Comparison of ENCODE assay signal across 10 cellular contexts in genomic region chr6:110689275-110689935, GRCh38.
DNase-seq lines count a peak whose midpoint lies in the region; ATAC-seq, FAIRE-seq and TF ChIP-seq lines count a peak whose summit lies in the region.
"Had no signal": no experiment of that assay in that cellular context is flagged by ENCODE, and none has a peak within 500 bp of the region (broad histone marks: within the 10 kb centered on the region; RNA-seq: fewer than 3 reads in every experiment).

No MANE protein-coding gene starts in this region.

- in situ Hi-C loops in Caki2 (cut with HindIII; ENCODE audit: low pct_unique_long_range_greater_than_20kb, low sequenced_read_pairs) (no loop called here), GM12878 (cut with MboI) (no loop called here)

- 83% methylated on average over 6 of the region's 6 CpGs for WGBS in GM12878 (ENCODE audit: insufficient coverage, insufficient replicate concordance, low lambda C conversion rate, missing lambda C conversion rate)
- WGBS in neuronal stem cell (ENCODE audit: extremely low coverage in 2 of 2, insufficient read length in 2 of 2, insufficient replicate concordance in 1 of 2), 2 donors = no CpG with 5 or more reads among the region's 6 CpGs
- 84 to 92% (median 86%) methylated on average over 6 of the region's 6 CpGs for whole genome bisulfite sequencing in spleen, 5 donors

- no peak overlapping the region for H2BK120ac ChIP-seq in neuronal stem cell (ENCODE audit: low read depth, low read length)

- no peaks in the 10 kb centered on the region; the same call in 1 of the 2 replicates for H3K79me2 ChIP-seq in GM12878 (ENCODE audit: control insufficient read depth, insufficient read depth, low read length)

- no peak for TF ChIP-seq EP300 in GM12878 (IDR thresholded peaks at IDR 0.05; ENCODE audit: borderline replicate concordance in 1 of 2, control insufficient read depth in 1 of 2, low read depth in 2 of 2, low read length in 2 of 2)

- H3K4me2 ChIP-seq in GM12878 (ENCODE audit: control insufficient read depth, insufficient read depth) = no peak overlapping the region
- no peak overlapping the region for H3K4me2 ChIP-seq in neuronal stem cell (ENCODE audit: insufficient read depth, low read length, poor library complexity, severe bottlenecking)

- no peak for FAIRE-seq in GM12878 (lab: Jason Lieb, UNC)
- no peak for FAIRE-seq in GM12891 (lab: Jason Lieb, UNC)
- FAIRE-seq: GM18507 had no signal

- no peak overlapping the region for H2AK5ac ChIP-seq in neuronal stem cell (ENCODE audit: low read depth, low read length)

- no peaks in the 10 kb centered on the region for H3K79me1 ChIP-seq in neuronal stem cell (ENCODE audit: low read depth, low read length)

- TF ChIP-seq POLR2A in GM12878 (IDR thresholded peaks at IDR 0.05; ENCODE audit: low read depth, low read length) = no peak
- no peak for TF ChIP-seq POLR2A in GM12891 (IDR thresholded peaks at IDR 0.05; ENCODE audit: low read depth, low read length)
- no peak for TF ChIP-seq POLR2A in spleen (IDR thresholded peaks at IDR 0.05)

- no peak overlapping the region for H2BK12ac ChIP-seq in neuronal stem cell (ENCODE audit: low read length)

- CTCF ChIA-PET in GM12878 (lab: Yijun Ruan, JAX) = interaction anchor here (1.2 kb wide), 1 partner anchor 193 kb away, joined by 3 read pairs; no protein-coding TSS in a partner anchor

- H3K9ac ChIP-seq in GM12878 (ENCODE audit: control insufficient read depth, insufficient read depth, low read length) (no peak overlapping the region), neuronal stem cell (ENCODE audit: low read depth, low read length, poor library complexity) (peak overlapping the region; percentile 68)

- TF ChIP-seq RAD21 in GM12878 (IDR thresholded peaks at IDR 0.05; ENCODE audit: insufficient read depth, low read depth, low read length) = no peak

- H3K36me3 ChIP-seq in GM12878 (ENCODE audit: control insufficient read depth in 2 of 2, insufficient read depth in 2 of 2, low read length in 1 of 2) (no peaks in the 10 kb centered on the region), neuronal stem cell (replicated peaks in 1 of 2; ENCODE audit: control insufficient read depth in 2 of 2, insufficient read depth in 2 of 2, low read length in 2 of 2) (peaks cover 0 to 3% of the 10 kb centered on the region in 2 donors), spleen (peaks cover 0 to 9% (median 0%) of the 10 kb centered on the region in 6 donors)

- RAD21 ChIA-PET in GM12878 (lab: Charles Lee; ENCODE audit: unreplicated experiment) = no interaction called here

- H2BK5ac ChIP-seq in neuronal stem cell (ENCODE audit: low read length) = no peak overlapping the region

- H2AFZ ChIP-seq in GM12878 (ENCODE audit: control insufficient read depth, low read depth, low read length) = no peak overlapping the region
- H2AFZ ChIP-seq in neuronal stem cell (ENCODE audit: low read length) = no peak overlapping the region

- H3K27ac ChIP-seq in GM12878 (ENCODE audit: control insufficient read depth, insufficient read depth) (no peak overlapping the region), neuronal stem cell (replicated peaks; ENCODE audit: low read length) (no peak overlapping the region), spleen (peak overlapping the region in 1 of 8 donors; percentile 34)
- H3K27ac ChIP-seq: body of pancreas had no signal

- H3K4me1 ChIP-seq in GM12878 (ENCODE audit: control insufficient read depth, insufficient read depth, low read length) (no peaks in the 10 kb centered on the region), neuronal stem cell (ENCODE audit: control insufficient read depth in 2 of 2, insufficient read depth in 1 of 2, low read depth in 1 of 2, low read length in 2 of 2) (peaks cover 0 to 2% of the 10 kb centered on the region in 2 donors), spleen (peaks cover 7 to 44% (median 32%) of the 10 kb centered on the region in 6 donors)
- H3K4me1 ChIP-seq: body of pancreas had no signal

- intact Hi-C loops in GM12878 (cut with micrococcal nuclease; ENCODE audit: unreplicated experiment) = no loop called here
- intact Hi-C loops in spleen (cut with DNase I; ENCODE audit: low total_unique reads) = loop anchor here (10.0 kb wide), 1 partner anchor 125 kb away; the partner anchor contains the start of gene CDK19

- DNase-seq in Caki2 (ENCODE audit: low read depth) = peak; percentile 8
- peak; percentile 38 for DNase-seq in NCI-H146 (lab: John Stamatoyannopoulos, UW)
- DNase-seq in GM12878 (ENCODE audit: low read depth, low spot score) = no peak
- no peak for DNase-seq in neuronal stem cell (ENCODE audit: low spot score)
- DNase-seq in GM12891 (ENCODE audit: insufficient read length, low spot score) = no peak
- no peak for DNase-seq in spleen
- DNase-seq: activated T-cell treated with anti-CD3 and anti-CD28 coated beads, Interleukin-2, amount 50 U/mL, for 1 hour; body of pancreas had no signal

- no peak overlapping the region for H4K91ac ChIP-seq in neuronal stem cell (ENCODE audit: low read depth, low read length, poor library complexity)

- H2BK15ac ChIP-seq in neuronal stem cell (ENCODE audit: low read length) = no peak overlapping the region

- H3K4ac ChIP-seq in neuronal stem cell (ENCODE audit: low read length) = no peak overlapping the region

- H4K8ac ChIP-seq in neuronal stem cell (ENCODE audit: low read depth, low read length) = no peak overlapping the region

- H3K4me3 ChIP-seq in GM12878 (no peak overlapping the region), neuronal stem cell (ENCODE audit: low read length in 2 of 2) (no peak overlapping the region), spleen (no peak overlapping the region)
- H3K4me3 ChIP-seq: body of pancreas had no signal

- H3K9me3 ChIP-seq in GM12878 (replicated peaks; ENCODE audit: control insufficient read depth, insufficient read depth, low read length) = no peaks in the 10 kb centered on the region
- no peaks in the 10 kb centered on the region for H3K9me3 ChIP-seq in neuronal stem cell (replicated peaks in 1 of 2; ENCODE audit: control insufficient read depth in 2 of 2, insufficient read depth in 1 of 2, low read depth in 1 of 2, low read length in 2 of 2)
- peaks cover 0 to 4% (median 0%) of the 10 kb centered on the region in 8 donors for H3K9me3 ChIP-seq in spleen
- H3K9me3 ChIP-seq: body of pancreas had no signal

- no peak overlapping the region for H3K18ac ChIP-seq in neuronal stem cell (ENCODE audit: low read length)

- H4K20me1 ChIP-seq in GM12878 (ENCODE audit: control insufficient read depth, insufficient read depth) = no peaks in the 10 kb centered on the region

- TF ChIP-seq CTCF in GM12878 (IDR thresholded peaks at IDR 0.05 in 2 of 3, conservative IDR thresholded peaks at IDR 0.05 in 1 of 3; ENCODE audit: control insufficient read depth in 2 of 3, extremely low read depth in 1 of 3, insufficient read depth in 1 of 3, low read depth in 3 of 3, low read length in 3 of 3) = no peak
- no peak for TF ChIP-seq CTCF in spleen (IDR thresholded peaks at IDR 0.05 in 8 of 11, conservative IDR thresholded peaks at IDR 0.05 in 3 of 11)

- no peak overlapping the region for H3K14ac ChIP-seq in neuronal stem cell (ENCODE audit: low read length)

- H3K23ac ChIP-seq in neuronal stem cell (ENCODE audit: low read depth, low read length, poor library complexity) = no peak overlapping the region

- no peaks in the 10 kb centered on the region for H3K27me3 ChIP-seq in GM12878 (replicated peaks in 1 of 2; ENCODE audit: control insufficient read depth in 2 of 2, insufficient read depth in 2 of 2, low read length in 1 of 2)
- no peaks in the 10 kb centered on the region for H3K27me3 ChIP-seq in neuronal stem cell (ENCODE audit: control insufficient read depth in 3 of 3, insufficient read depth in 3 of 3, low read depth in 1 of 3, low read length in 3 of 3)
- H3K27me3 ChIP-seq in spleen (replicated peaks in 1 of 7) = no peaks in the 10 kb centered on the region
- H3K27me3 ChIP-seq: body of pancreas had no signal

- POLR2A ChIA-PET in GM12878 (lab: Charles Lee) = interaction anchor here (0.6 to 1.5 kb wide), 2 partner anchors 189 to 260 kb away, joined by 3 to 5 read pairs; no protein-coding TSS in a partner anchor

- peak; percentile 20; the same call in 2 of the 3 replicates for ATAC-seq in GM12878
- no peak for ATAC-seq in GM21576 (IDR thresholded peaks at IDR 0.05; ENCODE audit: unreplicated experiment)
- ATAC-seq: body of pancreas had no signal

- no TSS peak for BruUV-seq in GM12878 (replicated peaks; lab: Mats Ljungman, UMichigan)

- SMC1A ChIA-PET in GM12878 (lab: Charles Lee; ENCODE audit: uncharacterized antibody, unreplicated experiment) = interaction anchor here (1.2 kb wide), 1 partner anchor 29 kb away, joined by 3 read pairs; no protein-coding TSS in a partner anchor

TF ChIP-seq in GM12878, 131 proteins besides CTCF, POLR2A, EP300 and RAD21 (continues in another document):
- no peak for TF ChIP-seq ZSCAN29 (IDR thresholded peaks at IDR 0.05)
- TF ChIP-seq ZNF384 (IDR thresholded peaks at IDR 0.05; ENCODE audit: borderline replicate concordance, low read depth, low read length) = no peak
- no peak for TF ChIP-seq GABPA (IDR thresholded peaks at IDR 0.05; ENCODE audit: low read depth)
- no peak for TF ChIP-seq SIX5 (IDR thresholded peaks at IDR 0.05; ENCODE audit: low read depth, low read length, severe bottlenecking)
- TF ChIP-seq ZNF622 (IDR thresholded peaks at IDR 0.05) = no peak

TF ChIP-seq in GM12891, 5 proteins besides CTCF, POLR2A, EP300 and RAD21:
- TF ChIP-seq POU2F2 (IDR thresholded peaks at IDR 0.05; ENCODE audit: low read depth, low read length) (no peak), TAF1 (IDR thresholded peaks at IDR 0.05; ENCODE audit: low read depth, low read length) (no peak), SPI1 (IDR thresholded peaks at IDR 0.05; ENCODE audit: low read depth, low read length) (no peak), POLR2AphosphoS5 (IDR thresholded peaks at IDR 0.05; ENCODE audit: low read depth, low read length) (no peak), PAX5 (IDR thresholded peaks at IDR 0.05; ENCODE audit: insufficient read depth, low read length, severe bottlenecking) (no peak)

Comparison
In these comparisons a context has a peak if more than half of its experiments do, and no peak if none do; other contexts are left out.
1. DNase-seq: peak in Caki2 (single experiment) and NCI-H146 (single experiment); none in GM12878 (single experiment), neuronal stem cell (single experiment), GM12891 (single experiment) and spleen (single experiment).